12 cellular contexts compared by ENCODE assay signal in the genomic region with DNA sequence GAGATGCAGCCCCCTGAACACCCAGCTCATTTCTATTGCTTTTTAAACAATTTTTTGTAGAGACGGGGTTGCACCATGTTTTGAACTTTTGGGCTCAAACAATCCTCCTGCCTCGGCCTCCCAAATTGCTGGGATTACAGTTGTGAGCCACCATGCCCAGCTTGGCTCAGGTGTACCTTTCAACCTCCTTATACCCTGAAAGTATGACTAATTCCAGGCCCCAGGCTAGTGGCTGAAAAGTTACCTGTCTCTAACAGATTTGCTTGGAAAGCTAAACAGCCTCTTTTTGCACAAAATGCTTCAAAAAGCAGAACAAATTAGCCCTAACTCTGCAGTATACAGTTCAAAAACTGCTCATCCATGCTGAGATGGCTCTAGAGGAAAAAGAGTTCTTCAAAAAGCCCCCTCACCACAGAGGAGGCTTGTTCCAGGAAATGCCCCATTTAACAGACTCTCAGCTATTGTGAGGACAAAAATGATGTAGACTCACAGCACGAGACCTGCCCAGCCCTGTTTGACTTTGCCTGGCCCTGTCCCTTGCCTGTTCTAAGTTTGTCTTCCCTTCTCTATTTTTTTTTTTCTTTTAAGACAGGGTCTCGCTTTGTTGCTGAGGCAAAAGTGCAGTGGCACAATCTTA. TPM values are rescaled to one million over a fixed set of nuclear protein-coding genes. Genes with fewer than 3 reads are reported as not detected.
DNase-seq lines count a peak whose midpoint lies in the region; ATAC-seq lines count a peak whose summit lies in the region.
"Had no signal": no experiment of that assay in that cellular context is flagged by ENCODE, and none has a peak within 500 bp of the region (broad histone marks: within the 10 kb centered on the region; RNA-seq: fewer than 3 reads in every experiment).

No MANE protein-coding gene starts in this region.

- 0 out of 2 replicates have a peak overlapping the region, but pooled peaks have one; percentile 1 for H3K9ac ChIP-seq in BLaER1

- no peak overlapping the region for H3K4me3 ChIP-seq in BLaER1
- H3K4me3 ChIP-seq in Jurkat, Clone E6-1 (ENCODE audit: low read length) = no peak overlapping the region
- H3K4me3 ChIP-seq: dorsolateral prefrontal cortex, left ventricle myocardium inferior had no signal

- ATAC-seq in effector memory CD8-positive, alpha-beta T cell (replicated peaks) = peak; percentile 30
- ATAC-seq in GM18858 (IDR thresholded peaks at IDR 0.05; ENCODE audit: unreplicated experiment) = no peak

- H3K27ac ChIP-seq in BLaER1 = peak overlapping the region; percentile 21; the same call in 1 of the 2 replicates
- H3K27ac ChIP-seq: dorsolateral prefrontal cortex, left ventricle myocardium inferior had no signal

- H3K27me3 ChIP-seq in BLaER1 = no peaks in the 10 kb centered on the region

- peaks cover 7% of the 10 kb centered on the region for H3K36me3 Mint-ChIP-seq in effector memory CD8-positive, alpha-beta T cell (ENCODE audit: insufficient read depth)
- H3K36me3 Mint-ChIP-seq: IgD-negative memory B cell had no signal

- no peaks in the 10 kb centered on the region for H3K9me3 Mint-ChIP-seq in effector memory CD8-positive, alpha-beta T cell
- H3K9me3 Mint-ChIP-seq: IgD-negative memory B cell had no signal

- H3K9me3 ChIP-seq in BLaER1 = no peaks in the 10 kb centered on the region
- H3K9me3 ChIP-seq: left ventricle myocardium inferior had no signal

- no peak overlapping the region for H3K4me3 Mint-ChIP-seq in effector memory CD8-positive, alpha-beta T cell
- H3K4me3 Mint-ChIP-seq: IgD-negative memory B cell had no signal

- H3K27ac Mint-ChIP-seq in effector memory CD8-positive, alpha-beta T cell = no peak overlapping the region

- H4K20me1 ChIP-seq in BLaER1 = no peaks in the 10 kb centered on the region

- H3K4me1 ChIP-seq in BLaER1 = peaks cover 77% of the 10 kb centered on the region

- no peaks in the 10 kb centered on the region for H3K36me3 ChIP-seq in BLaER1
- H3K36me3 ChIP-seq: left ventricle myocardium inferior had no signal

- peak overlapping the region; percentile 67 for H3K4me2 ChIP-seq in BLaER1

- peak; percentile 17 for DNase-seq in Jurkat, Clone E6-1 (ENCODE audit: low read depth, low spot score)
- DNase-seq in effector memory CD8-positive, alpha-beta T cell = no peak
- no peak for DNase-seq in stimulated activated CD4-positive, alpha-beta T cell treated with anti-CD3 and anti-CD28 coated beads, Interleukin-4, amount 100 ng/mL, for 1 hour
- no peak for DNase-seq in GM19238 (ENCODE audit: insufficient read length, low spot score)
- DNase-seq: activated CD4-positive, alpha-beta T cell treated with anti-CD3 and anti-CD28 coated beads, Interleukin-2, amount 50 U/mL, for 4 hours; activated effector memory CD4-positive, alpha-beta T cell treated with anti-CD3 and anti-CD28 coated beads, Interleukin-2, amount 50 U/mL, for 16 hours; dorsolateral prefrontal cortex; left ventricle myocardium inferior; NCI-H345 had no signal

- H3K27me3 Mint-ChIP-seq in effector memory CD8-positive, alpha-beta T cell = peaks cover 24 to 34% of the 10 kb centered on the region in 2 donors

- peaks cover 17 to 26% of the 10 kb centered on the region in 2 donors for H3K4me1 Mint-ChIP-seq in effector memory CD8-positive, alpha-beta T cell (ENCODE audit: low read depth in 2 of 2)

RNA-seq across cellular contexts. Expression of a gene that starts 13.4 kb away (rescaled TPM):
- polyA plus RNA-seq in Jurkat, Clone E6-1 (2012; ENCODE audit: insufficient read depth, insufficient read length) = 148 TPM

RNA-seq across cellular contexts. Expression of a gene that starts 14.0 kb away (rescaled TPM):
- not detected for polyA plus RNA-seq in Jurkat, Clone E6-1 (2012; ENCODE audit: insufficient read depth, insufficient read length)
- polyA plus RNA-seq: IgD-negative memory B cell had no signal

RNA-seq across cellular contexts. Expression of a gene that starts 24.5 kb away (rescaled TPM):
- 1.9 TPM for polyA plus RNA-seq in Jurkat, Clone E6-1 (2012; ENCODE audit: insufficient read depth, insufficient read length)
- polyA plus RNA-seq: IgD-negative memory B cell had no signal

RNA-seq across cellular contexts. Expression of a gene that starts 39.2 kb away (rescaled TPM):
- not detected for polyA plus RNA-seq in Jurkat, Clone E6-1 (2012; ENCODE audit: insufficient read depth, insufficient read length)
- polyA plus RNA-seq: IgD-negative memory B cell had no signal

RNA-seq across cellular contexts. Expression of a gene that starts 55.6 kb away (rescaled TPM):
- polyA plus RNA-seq in Jurkat, Clone E6-1 (2012; ENCODE audit: insufficient read depth, insufficient read length) = 22.5 TPM
